15 cellular contexts compared by ENCODE assay signal in genomic region chr6:16436550-16436949, GRCh38.
DNase-seq lines count a peak whose midpoint lies in the region; TF ChIP-seq lines count a peak whose summit lies in the region.
"Had no signal": no experiment of that assay in that cellular context is flagged by ENCODE, and none has a peak within 500 bp of the region (broad histone marks: within the 10 kb centered on the region; RNA-seq: fewer than 3 reads in every experiment).

No MANE protein-coding gene starts in this region.

- H4K91ac ChIP-seq in mesenchymal stem cell (ENCODE audit: low read length): no peak overlapping the region

- no peak overlapping the region for H3K14ac ChIP-seq in mesenchymal stem cell (ENCODE audit: low read length in 2 of 2)

- no peak for TF ChIP-seq CTCF in thyroid gland (IDR thresholded peaks at IDR 0.05)

- H3K4me3 Mint-ChIP-seq in activated naive CD8-positive, alpha-beta T cell treated with anti-CD3 and anti-CD28 coated beads for 36 hours: peak overlapping the region; percentile 51
- H3K4me3 Mint-ChIP-seq: activated B cell treated with CpG ODN at 0.5 μM for 24 hours had no signal

- H3K9me3 ChIP-seq in thyroid gland (no peaks in the 10 kb centered on the region), mesenchymal stem cell (ENCODE audit: control insufficient read depth, low read length) (no peaks in the 10 kb centered on the region)
- H3K9me3 ChIP-seq: ascending aorta, SJCRH30 had no signal

- intact Hi-C loops in thyroid gland (cut with DNase I): no loop called here

- no peak overlapping the region for H3K18ac ChIP-seq in mesenchymal stem cell (ENCODE audit: low read depth in 1 of 2, low read length in 2 of 2)

- H3K9me3 Mint-ChIP-seq in activated naive CD8-positive, alpha-beta T cell treated with anti-CD3 and anti-CD28 coated beads for 36 hours: peaks cover 5% of the 10 kb centered on the region
- H3K9me3 Mint-ChIP-seq: activated B cell treated with CpG ODN at 0.5 μM for 24 hours had no signal

- no peak overlapping the region for H3K4me3 ChIP-seq in thyroid gland (replicated peaks in 1 of 3)
- no peak overlapping the region for H3K4me3 ChIP-seq in mesenchymal stem cell (ENCODE audit: insufficient read depth in 1 of 2, low read depth in 1 of 2, low read length in 2 of 2)
- H3K4me3 ChIP-seq: ascending aorta, SJCRH30 had no signal

- no peak overlapping the region for H3K4me2 ChIP-seq in mesenchymal stem cell (ENCODE audit: low read length, poor library complexity, severe bottlenecking)

- DNase-seq in NK-92 treated with Interleukin-12 subunit alpha and Interleukin-12 subunit beta, amount 100 ng/mL, for 24 hours (lab: John Stamatoyannopoulos, UW): peak; percentile 59
- DNase-seq in NK-92 (lab: John Stamatoyannopoulos, UW; ENCODE audit: unreplicated experiment) (no peak), kidney glomerular epithelial cell (lab: John Stamatoyannopoulos, UW) (no peak), thyroid gland (no peak), mesenchymal stem cell (no peak)
- peak; percentile 28 for DNase-seq in activated CD4-positive, alpha-beta T cell treated with anti-CD3 and anti-CD28 coated beads for 48 hours
- no peak for DNase-seq in activated naive CD8-positive, alpha-beta T cell treated with anti-CD3 and anti-CD28 coated beads for 36 hours
- DNase-seq in stimulated activated CD4-positive, alpha-beta T cell treated with anti-CD3 and anti-CD28 coated beads, Interleukin-4, amount 100 ng/mL, for 1 hour: peak; percentile 30
- DNase-seq: activated B cell treated with CpG ODN at 0.5 μM for 24 hours, EL, left cardiac atrium, SJCRH30 had no signal

- H3K27me3 Mint-ChIP-seq in activated naive CD8-positive, alpha-beta T cell treated with anti-CD3 and anti-CD28 coated beads for 36 hours: no peaks in the 10 kb centered on the region
- H3K27me3 Mint-ChIP-seq: activated B cell treated with CpG ODN at 0.5 μM for 24 hours had no signal

- peaks cover 25% of the 10 kb centered on the region for H3K36me3 Mint-ChIP-seq in activated naive CD8-positive, alpha-beta T cell treated with anti-CD3 and anti-CD28 coated beads for 36 hours

- H3K36me3 ChIP-seq in thyroid gland (no peaks in the 10 kb centered on the region), mesenchymal stem cell (ENCODE audit: control insufficient read depth in 1 of 2, insufficient read depth in 2 of 2, low read depth in 1 of 2, low read length in 2 of 2) (peaks cover 0 to 4% of the 10 kb centered on the region in 2 experiments)
- H3K36me3 ChIP-seq: ascending aorta, SJCRH30 had no signal

- H3K9ac ChIP-seq in mesenchymal stem cell (ENCODE audit: low read length): no peak overlapping the region

- no peak overlapping the region for H4K8ac ChIP-seq in mesenchymal stem cell (ENCODE audit: low read length)

- TF ChIP-seq POLR2A in thyroid gland (IDR thresholded peaks at IDR 0.05): no peak

- H3K4me1 Mint-ChIP-seq in activated naive CD8-positive, alpha-beta T cell treated with anti-CD3 and anti-CD28 coated beads for 36 hours: peaks cover 52% of the 10 kb centered on the region

- H3K23ac ChIP-seq in mesenchymal stem cell (ENCODE audit: low read length in 2 of 2): no peak overlapping the region

- peaks cover 20 to 32% of the 10 kb centered on the region in 2 donors for H3K4me1 ChIP-seq in thyroid gland
- peaks cover 2% of the 10 kb centered on the region for H3K4me1 ChIP-seq in mesenchymal stem cell (ENCODE audit: control insufficient read depth, insufficient read depth, low read depth, low read length)
- H3K4me1 ChIP-seq: SJCRH30 had no signal

- peak overlapping the region; percentile 74 for H3K27ac Mint-ChIP-seq in activated naive CD8-positive, alpha-beta T cell treated with anti-CD3 and anti-CD28 coated beads for 36 hours
- H3K27ac Mint-ChIP-seq: activated B cell treated with CpG ODN at 0.5 μM for 24 hours had no signal

- H2BK12ac ChIP-seq in mesenchymal stem cell (ENCODE audit: low read length in 2 of 2): no peak overlapping the region

- H3K4ac ChIP-seq in mesenchymal stem cell (ENCODE audit: low read depth in 1 of 2, low read length in 2 of 2): no peak overlapping the region

- H2AFZ ChIP-seq in mesenchymal stem cell (ENCODE audit: low read depth, low read length): no peak overlapping the region

- no peak overlapping the region for H3K27ac ChIP-seq in thyroid gland
- H3K27ac ChIP-seq in mesenchymal stem cell (ENCODE audit: low read length, poor library complexity, severe bottlenecking): no peak overlapping the region
- H3K27ac ChIP-seq: 22Rv1, ascending aorta, C4-2B, SJCRH30 had no signal

- H3K27me3 ChIP-seq in thyroid gland (no peaks in the 10 kb centered on the region), mesenchymal stem cell (ENCODE audit: control insufficient read depth in 1 of 2, insufficient read depth in 1 of 2, low read length in 2 of 2) (no peaks in the 10 kb centered on the region)
- H3K27me3 ChIP-seq: ascending aorta, SJCRH30 had no signal

- peaks cover 10% of the 10 kb centered on the region for H3K79me1 ChIP-seq in mesenchymal stem cell (replicated peaks; ENCODE audit: low read length, poor library complexity, severe bottlenecking)

- H2AK5ac ChIP-seq in mesenchymal stem cell (ENCODE audit: low read length, severe bottlenecking): no peak overlapping the region

- no peak overlapping the region for H2BK15ac ChIP-seq in mesenchymal stem cell (ENCODE audit: low read depth, poor library complexity, severe bottlenecking)

- no peak overlapping the region for H2BK5ac ChIP-seq in mesenchymal stem cell (ENCODE audit: low read depth, low read length, poor library complexity, severe bottlenecking)

- H2BK120ac ChIP-seq in mesenchymal stem cell (ENCODE audit: low read depth, low read length): no peak overlapping the region

- 76 to 85% methylated on average over 2 of the region's 2 CpGs for WGBS in thyroid gland, 2 donors
- WGBS in mesenchymal stem cell: 97% methylated on average over 2 of the region's 2 CpGs

Comparison
In these comparisons a context has a peak if more than half of its experiments do, and no peak if none do; other contexts are left out.
1. DNase-seq: peak in NK-92 treated with Interleukin-12 subunit alpha and Interleukin-12 subunit beta, amount 100 ng/mL, for 24 hours (single experiment), activated CD4-positive, alpha-beta T cell treated with anti-CD3 and anti-CD28 coated beads for 48 hours (single experiment) and stimulated activated CD4-positive, alpha-beta T cell treated with anti-CD3 and anti-CD28 coated beads, Interleukin-4, amount 100 ng/mL, for 1 hour (single experiment); none in NK-92 (single experiment), activated naive CD8-positive, alpha-beta T cell treated with anti-CD3 and anti-CD28 coated beads for 36 hours (single experiment), kidney glomerular epithelial cell (single experiment), thyroid gland (0 of 2) and mesenchymal stem cell (single experiment).